ENCODE assay signal across 35 cellular contexts in the genomic region with DNA sequence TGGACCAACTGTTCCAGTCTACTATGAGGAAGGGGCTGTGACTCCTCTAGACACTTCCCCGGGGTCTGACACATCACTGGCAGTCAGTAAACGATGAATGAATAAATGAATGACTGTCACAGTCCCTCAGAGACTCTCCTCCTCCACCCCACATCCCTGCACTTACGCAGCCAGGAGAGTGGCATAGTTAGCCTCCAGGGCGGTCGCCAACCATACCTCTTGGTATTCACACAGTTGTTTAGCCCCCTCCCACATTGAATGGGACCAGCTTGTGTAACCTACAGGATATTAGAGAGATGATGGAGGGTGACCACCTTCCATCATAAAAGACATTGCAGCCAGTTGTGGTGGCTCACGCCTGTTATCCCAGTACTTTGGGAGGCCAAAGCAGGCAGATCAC. TPM values are rescaled to one million over a fixed set of nuclear protein-coding genes. Genes with fewer than 3 reads are reported as not detected.
"Had no signal": no experiment of that assay in that cellular context is flagged by ENCODE, and none has a peak within 500 bp of the region (broad histone marks: within the 10 kb centered on the region; RNA-seq: fewer than 3 reads in every experiment).

No MANE protein-coding gene starts in this region.

- H3K4me3 ChIP-seq: MG63 had no signal

- H3K4me2 ChIP-seq: KMS-11 had no signal

- H3K9ac ChIP-seq: KMS-11 had no signal

- H3K36me3 ChIP-seq: MG63 had no signal

- DNase-seq: Karpas-422, Kasumi-1, MG63, MM.1S, NCI-H1048, NCI-H1092, NCI-H1092 treated with DMSO at 0.1 percent for 48 hours, NCI-H1105, NCI-H1105 treated with DMSO at 0.1 percent for 48 hours, NCI-H1417, NCI-H1417 treated with DMSO at 0.1 percent for 48 hours, NCI-H1436, NCI-H1436 treated with DMSO at 0.1 percent for 48 hours, NCI-H146, NCI-H1694, NCI-H1694 treated with DMSO at 0.1 percent for 48 hours, NCI-H187, NCI-H187 treated with DMSO at 0.1 percent for 48 hours, NCI-H1930, NCI-H2029, NCI-H2029 treated with DMSO at 0.1 percent for 48 hours, NCI-H2081, NCI-H2081 treated with DMSO at 0.1 percent for 48 hours, NCI-H2107, NCI-H2171, NCI-H2227 treated with DMSO at 0.1 percent for 48 hours, NCI-H226, NCI-H345, NCI-H446, NCI-H446 treated with DMSO at 0.1 percent for 48 hours, NCI-H510A had no signal

- H3K27ac ChIP-seq: KMS-11 had no signal

RNA-seq across cellular contexts. Expression of a gene that starts 32.8 kb away (rescaled TPM):
- total RNA-seq: M059J, MCF 10A, NCI-H460 had no signal
